ENCODE assay signal across 2 cellular contexts in the genomic region with DNA sequence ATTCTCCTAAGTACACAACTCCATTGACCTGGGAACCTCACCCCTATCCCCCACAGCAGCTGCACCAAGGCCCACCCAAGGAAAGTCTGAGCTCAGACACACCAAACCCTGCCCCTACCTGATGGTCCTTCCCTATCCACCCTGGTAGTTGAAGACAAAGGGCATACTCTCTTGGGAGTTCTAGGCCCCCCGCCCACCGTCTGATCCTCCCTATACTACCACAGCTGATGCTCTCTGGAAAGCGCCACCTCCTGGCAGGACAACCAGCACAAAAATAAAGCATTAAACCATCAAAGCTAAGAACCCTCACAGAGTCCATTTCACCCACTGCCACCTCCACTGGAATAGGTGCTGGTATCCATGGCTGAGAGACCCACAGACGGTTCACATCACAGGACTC.
TF ChIP-seq lines count a peak whose summit lies in the region.

No MANE protein-coding gene starts in this region.

TF ChIP-seq in HCT116, 20 proteins besides CTCF, POLR2A, EP300 and RAD21 (continued from another document):
- TF ChIP-seq ATF3 (IDR thresholded peaks at IDR 0.05): no peak
- TF ChIP-seq EZH2 (IDR thresholded peaks at IDR 0.05): no peak
- TF ChIP-seq EZH2phosphoT487 (IDR thresholded peaks at IDR 0.05; ENCODE audit: borderline replicate concordance): no peak
- no peak for TF ChIP-seq YY1 (IDR thresholded peaks at IDR 0.05; ENCODE audit: extremely low read depth, insufficient replicate concordance, low read depth, low read length)
- TF ChIP-seq TCF7L2 (IDR thresholded peaks at IDR 0.05; ENCODE audit: borderline replicate concordance, extremely low read depth, insufficient read depth, insufficient read length): no peak
- TF ChIP-seq ZNF274 (IDR thresholded peaks at IDR 0.05; ENCODE audit: low read depth, low read length): no peak
- no peak for TF ChIP-seq SRF (IDR thresholded peaks at IDR 0.05; ENCODE audit: low read depth)
- no peak for TF ChIP-seq CEBPB (IDR thresholded peaks at IDR 0.05; ENCODE audit: low read depth)
- TF ChIP-seq, protein P1, sequence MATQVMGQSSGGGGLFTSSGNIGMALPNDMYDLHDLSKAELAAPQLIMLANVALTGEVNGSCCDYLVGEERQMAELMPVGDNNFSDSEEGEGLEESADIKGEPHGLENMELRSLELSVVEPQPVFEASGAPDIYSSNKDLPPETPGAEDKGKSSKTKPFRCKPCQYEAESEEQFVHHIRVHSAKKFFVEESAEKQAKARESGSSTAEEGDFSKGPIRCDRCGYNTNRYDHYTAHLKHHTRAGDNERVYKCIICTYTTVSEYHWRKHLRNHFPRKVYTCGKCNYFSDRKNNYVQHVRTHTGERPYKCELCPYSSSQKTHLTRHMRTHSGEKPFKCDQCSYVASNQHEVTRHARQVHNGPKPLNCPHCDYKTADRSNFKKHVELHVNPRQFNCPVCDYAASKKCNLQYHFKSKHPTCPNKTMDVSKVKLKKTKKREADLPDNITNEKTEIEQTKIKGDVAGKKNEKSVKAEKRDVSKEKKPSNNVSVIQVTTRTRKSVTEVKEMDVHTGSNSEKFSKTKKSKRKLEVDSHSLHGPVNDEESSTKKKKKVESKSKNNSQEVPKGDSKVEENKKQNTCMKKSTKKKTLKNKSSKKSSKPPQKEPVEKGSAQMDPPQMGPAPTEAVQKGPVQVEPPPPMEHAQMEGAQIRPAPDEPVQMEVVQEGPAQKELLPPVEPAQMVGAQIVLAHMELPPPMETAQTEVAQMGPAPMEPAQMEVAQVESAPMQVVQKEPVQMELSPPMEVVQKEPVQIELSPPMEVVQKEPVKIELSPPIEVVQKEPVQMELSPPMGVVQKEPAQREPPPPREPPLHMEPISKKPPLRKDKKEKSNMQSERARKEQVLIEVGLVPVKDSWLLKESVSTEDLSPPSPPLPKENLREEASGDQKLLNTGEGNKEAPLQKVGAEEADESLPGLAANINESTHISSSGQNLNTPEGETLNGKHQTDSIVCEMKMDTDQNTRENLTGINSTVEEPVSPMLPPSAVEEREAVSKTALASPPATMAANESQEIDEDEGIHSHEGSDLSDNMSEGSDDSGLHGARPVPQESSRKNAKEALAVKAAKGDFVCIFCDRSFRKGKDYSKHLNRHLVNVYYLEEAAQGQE (IDR thresholded peaks at IDR 0.05; ENCODE audit: low read depth): no peak
- no peak for TF ChIP-seq EGR1 (IDR thresholded peaks at IDR 0.05; ENCODE audit: low read depth)
- TF ChIP-seq, protein P2, sequence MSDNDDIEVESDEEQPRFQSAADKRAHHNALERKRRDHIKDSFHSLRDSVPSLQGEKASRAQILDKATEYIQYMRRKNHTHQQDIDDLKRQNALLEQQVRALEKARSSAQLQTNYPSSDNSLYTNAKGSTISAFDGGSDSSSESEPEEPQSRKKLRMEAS (IDR thresholded peaks at IDR 0.05): no peak
- no peak for TF ChIP-seq SIN3A (IDR thresholded peaks at IDR 0.05; ENCODE audit: low read depth)
- TF ChIP-seq CBX3 (IDR thresholded peaks at IDR 0.05; ENCODE audit: low read depth): no peak
- TF ChIP-seq POLR2AphosphoS5 (IDR thresholded peaks at IDR 0.05; ENCODE audit: low read depth, low read length): no peak
- TF ChIP-seq JUND (IDR thresholded peaks at IDR 0.05): no peak
- TF ChIP-seq ZFX (IDR thresholded peaks at IDR 0.05): no peak
- TF ChIP-seq, protein P3, sequence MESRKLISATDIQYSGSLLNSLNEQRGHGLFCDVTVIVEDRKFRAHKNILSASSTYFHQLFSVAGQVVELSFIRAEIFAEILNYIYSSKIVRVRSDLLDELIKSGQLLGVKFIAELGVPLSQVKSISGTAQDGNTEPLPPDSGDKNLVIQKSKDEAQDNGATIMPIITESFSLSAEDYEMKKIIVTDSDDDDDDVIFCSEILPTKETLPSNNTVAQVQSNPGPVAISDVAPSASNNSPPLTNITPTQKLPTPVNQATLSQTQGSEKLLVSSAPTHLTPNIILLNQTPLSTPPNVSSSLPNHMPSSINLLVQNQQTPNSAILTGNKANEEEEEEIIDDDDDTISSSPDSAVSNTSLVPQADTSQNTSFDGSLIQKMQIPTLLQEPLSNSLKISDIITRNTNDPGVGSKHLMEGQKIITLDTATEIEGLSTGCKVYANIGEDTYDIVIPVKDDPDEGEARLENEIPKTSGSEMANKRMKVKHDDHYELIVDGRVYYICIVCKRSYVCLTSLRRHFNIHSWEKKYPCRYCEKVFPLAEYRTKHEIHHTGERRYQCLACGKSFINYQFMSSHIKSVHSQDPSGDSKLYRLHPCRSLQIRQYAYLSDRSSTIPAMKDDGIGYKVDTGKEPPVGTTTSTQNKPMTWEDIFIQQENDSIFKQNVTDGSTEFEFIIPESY (IDR thresholded peaks at IDR 0.05; ENCODE audit: extremely low read depth, insufficient replicate concordance, low read length): no peak
- no peak for TF ChIP-seq ELF1 (IDR thresholded peaks at IDR 0.05; ENCODE audit: borderline replicate concordance, low read depth)

TF ChIP-seq in WTC11, 78 proteins besides CTCF, POLR2A, EP300 and RAD21 (continued from another document):
- no peak for TF ChIP-seq ZNF532 (CRISPR knock-in tag; IDR thresholded peaks at IDR 0.05; ENCODE audit: borderline replicate concordance)
